1 cellular context compared by ENCODE assay signal in genomic region chr17:19433727-19434340, GRCh38.
TF ChIP-seq lines count a peak whose summit lies in the region.

No MANE protein-coding gene starts in this region.

TF ChIP-seq in H1, 55 proteins besides CTCF, POLR2A, EP300 and RAD21:
- TF ChIP-seq SP2 (IDR thresholded peaks at IDR 0.05; ENCODE audit: low read length), result no peak
- no peak for TF ChIP-seq TAF1 (IDR thresholded peaks at IDR 0.05; ENCODE audit: low read depth, low read length)
- TF ChIP-seq GTF2F1 (IDR thresholded peaks at IDR 0.05; ENCODE audit: borderline replicate concordance, low read depth, low read length), result no peak
